In the genomic region with DNA sequence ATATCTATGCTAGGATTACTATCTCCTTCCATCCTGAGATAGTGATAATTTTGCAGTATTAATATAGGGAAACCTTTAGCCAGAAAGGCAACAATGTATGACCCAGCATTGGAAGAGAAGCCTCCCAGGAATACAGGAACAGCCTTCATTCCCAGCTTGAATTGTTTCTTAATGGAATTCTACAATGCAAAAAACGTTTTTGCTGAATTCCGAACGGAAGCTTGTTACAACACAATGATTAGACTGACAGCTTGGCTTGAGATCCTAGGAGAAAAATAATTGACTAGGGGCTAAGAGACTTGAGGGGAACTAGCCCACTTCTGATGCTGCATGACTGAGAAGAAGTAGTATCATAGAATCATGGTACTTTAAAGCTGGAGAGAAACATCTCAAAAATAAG, we compare ENCODE assay signal across 3 cellular contexts.
"Had no signal": no experiment of that assay in that cellular context is flagged by ENCODE, and none has a peak within 500 bp of the region (broad histone marks: within the 10 kb centered on the region; RNA-seq: fewer than 3 reads in every experiment).

No MANE protein-coding gene starts in this region.

- DNase-seq: GDM1, GF-D8 had no signal

- ATAC-seq: GM12878 had no signal

- H3K4me3 ChIP-seq: GM12878 had no signal
